Comparison of ENCODE assay signal across 1 cellular context in genomic region chr11:44548961-44549749, GRCh38. TPM values are rescaled to one million over a fixed set of nuclear protein-coding genes. Genes with fewer than 3 reads are reported as not detected.
"Had no signal": no experiment of that assay in that cellular context is flagged by ENCODE, and none has a peak within 500 bp of the region (broad histone marks: within the 10 kb centered on the region; RNA-seq: fewer than 3 reads in every experiment).

No MANE protein-coding gene starts in this region.

RNA-seq across cellular contexts. Expression of gene CD82, which starts 16.3 kb away (rescaled TPM):
- total RNA-seq: HepG2 had no signal
